Comparison of ENCODE assay signal across 26 cellular contexts in genomic region chr1:213727853-213728592, GRCh38.
DNase-seq lines count a peak whose midpoint lies in the region; ATAC-seq, FAIRE-seq and TF ChIP-seq lines count a peak whose summit lies in the region.
"Had no signal": no experiment of that assay in that cellular context is flagged by ENCODE, and none has a peak within 500 bp of the region (broad histone marks: within the 10 kb centered on the region; RNA-seq: fewer than 3 reads in every experiment).

No MANE protein-coding gene starts in this region.

- no peak overlapping the region for H2BK5ac ChIP-seq in mesendoderm (ENCODE audit: low read length)

- H3K36me3 ChIP-seq in GM23338 (ENCODE audit: insufficient read depth), result no peaks in the 10 kb centered on the region
- H3K36me3 ChIP-seq in HepG2 (replicated peaks in 1 of 2; ENCODE audit: control insufficient read depth in 1 of 2, insufficient read depth in 2 of 2, low read length in 2 of 2), result no peaks in the 10 kb centered on the region
- H3K36me3 ChIP-seq in mesendoderm (ENCODE audit: control insufficient read depth, insufficient read depth, low read length), result no peaks in the 10 kb centered on the region
- no peaks in the 10 kb centered on the region for H3K36me3 ChIP-seq in heart right ventricle
- H3K36me3 ChIP-seq in breast epithelium, result no peaks in the 10 kb centered on the region
- H3K36me3 ChIP-seq: BE2C; BLaER1 treated with 17β-estradiol and CSF1 and Interleukin-3, amounts not matched to agents 10 nM and 100 nM; HAP-1 had no signal

- no peak overlapping the region for H3K4me3 Mint-ChIP-seq in GM23338
- H3K4me3 Mint-ChIP-seq: CD14-positive monocyte; CD4-positive, alpha-beta T cell; CD8-positive, alpha-beta memory T cell; HFFc6 had no signal

- H3K27me3 Mint-ChIP-seq in GM23338 (ENCODE audit: insufficient read depth, low read depth, poor library complexity), result peaks cover 2% of the 10 kb centered on the region
- H3K27me3 Mint-ChIP-seq: CD4-positive, alpha-beta T cell had no signal

- no peak overlapping the region for H4K8ac ChIP-seq in mesendoderm (ENCODE audit: low read depth, low read length)

- H2AK5ac ChIP-seq in mesendoderm (ENCODE audit: low read length), result no peak overlapping the region

- CTCF ChIA-PET in HepG2 (lab: Yijun Ruan, JAX; ENCODE audit: low intra/inter-chr PET ratio, low total read pairs), result no interaction called here

- H3K79me2 ChIP-seq in GM23338 (replicated peaks; ENCODE audit: insufficient read depth), result no peaks in the 10 kb centered on the region
- no peaks in the 10 kb centered on the region for H3K79me2 ChIP-seq in HepG2 (ENCODE audit: insufficient read depth, low read length)
- H3K79me2 ChIP-seq in mesendoderm (ENCODE audit: control insufficient read depth, insufficient read depth, low read length), result no peaks in the 10 kb centered on the region

- H3K4me3 ChIP-seq in GM23338 (no peak overlapping the region), HepG2 (replicated peaks in 1 of 3; ENCODE audit: insufficient read depth in 1 of 3, low read depth in 2 of 3, low read length in 3 of 3) (no peak overlapping the region), mesendoderm (ENCODE audit: low read length) (no peak overlapping the region), heart right ventricle (no peak overlapping the region), breast epithelium (no peak overlapping the region)
- H3K4me3 ChIP-seq: A549; BLaER1 treated with 17β-estradiol and CSF1 and Interleukin-3, amounts not matched to agents 10 nM and 100 nM; GM12878; GM23248; HAP-1 had no signal

- no peak for FAIRE-seq in HepG2 (lab: Jason Lieb, UNC)
- FAIRE-seq: A549, D721Med, GM12878, GM19239 had no signal

- POLR2A ChIA-PET in HepG2 (lab: Yijun Ruan, JAX), result interaction anchor here (0.7 kb wide), 1 partner anchor 322 kb away, joined by 3 read pairs; no protein-coding TSS in a partner anchor

- H3K27ac Mint-ChIP-seq in GM23338, result no peak overlapping the region
- H3K27ac Mint-ChIP-seq: CD14-positive monocyte; CD4-positive, alpha-beta T cell; HFFc6 had no signal

- WGBS in HepG2 (ENCODE audit: low lambda C conversion rate), result 97% methylated on average over 20 of the region's 20 CpGs
- no CpG with 5 or more reads among the region's 20 CpGs for WGBS in mesendoderm (ENCODE audit: extremely low coverage, insufficient coverage, low lambda C conversion rate)
- 61 to 76% methylated on average over 20 of the region's 20 CpGs for WGBS in heart right ventricle, 2 donors

- H4K20me1 ChIP-seq in GM23338 (replicated peaks; ENCODE audit: insufficient read depth) (no peaks in the 10 kb centered on the region), HepG2 (ENCODE audit: insufficient read depth, low read length) (no peaks in the 10 kb centered on the region)
- H4K20me1 ChIP-seq: BLaER1 treated with 17β-estradiol and CSF1 and Interleukin-3, amounts not matched to agents 10 nM and 100 nM had no signal

- H3K4ac ChIP-seq in mesendoderm (ENCODE audit: low read depth, low read length), result no peak overlapping the region

- H3K4me1 ChIP-seq in GM23338 (ENCODE audit: insufficient read depth), result peaks cover 4% of the 10 kb centered on the region; the same call in 1 of the 2 replicates
- H3K4me1 ChIP-seq in HepG2 (ENCODE audit: insufficient read depth, low read length), result peaks cover 62% of the 10 kb centered on the region
- no peaks in the 10 kb centered on the region for H3K4me1 ChIP-seq in mesendoderm (ENCODE audit: control insufficient read depth, low read depth, low read length)
- H3K4me1 ChIP-seq in heart right ventricle, result peaks cover 0 to 10% (median 0%) of the 10 kb centered on the region in 9 donors
- H3K4me1 ChIP-seq in breast epithelium, result no peaks in the 10 kb centered on the region
- H3K4me1 ChIP-seq: A549; BE2C; BLaER1 treated with 17β-estradiol and CSF1 and Interleukin-3, amounts not matched to agents 10 nM and 100 nM; HAP-1 had no signal

- H3K56ac ChIP-seq in mesendoderm (ENCODE audit: low read length), result no peak overlapping the region

- no peak overlapping the region for H3K18ac ChIP-seq in mesendoderm (ENCODE audit: low read length)

- no peaks in the 10 kb centered on the region for H3K79me1 ChIP-seq in mesendoderm (ENCODE audit: low read length)

- TF ChIP-seq CTCF in GM23338 (conservative IDR thresholded peaks at IDR 0.05; ENCODE audit: low read depth in 2 of 2) (no peak), HepG2 (CRISPR knock-in tag; IDR thresholded peaks at IDR 0.05) (no peak), heart right ventricle (IDR thresholded peaks at IDR 0.05) (no peak), breast epithelium (IDR thresholded peaks at IDR 0.05) (no peak)

- no peak for TF ChIP-seq EP300 in HepG2 (IDR thresholded peaks at IDR 0.05; ENCODE audit: low read depth in 2 of 2, low read length in 2 of 2)
- TF ChIP-seq EP300 in HepG2 (CRISPR knock-in tag; IDR thresholded peaks at IDR 0.05; ENCODE audit: borderline replicate concordance), result no peak

- peaks cover 5% of the 10 kb centered on the region; the same call in 1 of the 3 replicates for H3K9me3 Mint-ChIP-seq in GM23338

- H3K9me2 ChIP-seq in GM23338 (ENCODE audit: insufficient read depth), result peaks cover 4% of the 10 kb centered on the region; the same call in 1 of the 2 replicates

- H3K9me3 ChIP-seq in HepG2 (ENCODE audit: low read length), result peaks cover 4% of the 10 kb centered on the region; the same call in 1 of the 2 replicates
- peaks cover 0 to 15% (median 5%) of the 10 kb centered on the region in 11 donors for H3K9me3 ChIP-seq in heart right ventricle
- no peaks in the 10 kb centered on the region for H3K9me3 ChIP-seq in breast epithelium
- H3K9me3 ChIP-seq: A549, BE2C, HAP-1 had no signal

- no peak for TF ChIP-seq POLR2A in HepG2 (IDR thresholded peaks at IDR 0.05; ENCODE audit: insufficient read depth in 1 of 2, low read depth in 2 of 2, low read length in 2 of 2)
- TF ChIP-seq POLR2A in breast epithelium (IDR thresholded peaks at IDR 0.05), result no peak

- TF ChIP-seq RAD21 in HepG2 (CRISPR knock-in tag; IDR thresholded peaks at IDR 0.05), result no peak

- no peak overlapping the region for H4K5ac ChIP-seq in mesendoderm (ENCODE audit: low read length)

- H3K9ac ChIP-seq in HepG2 (ENCODE audit: insufficient read depth, low read depth, low read length) (no peak overlapping the region), mesendoderm (ENCODE audit: low read length) (no peak overlapping the region)
- H3K9ac ChIP-seq: BLaER1 treated with 17β-estradiol and CSF1 and Interleukin-3, amounts not matched to agents 10 nM and 100 nM; GM23248 had no signal

- H3K27me3 ChIP-seq in GM23338 (ENCODE audit: insufficient read depth) (no peaks in the 10 kb centered on the region), HepG2 (ENCODE audit: control insufficient read depth in 1 of 2, insufficient read depth in 2 of 2, low read length in 2 of 2) (no peaks in the 10 kb centered on the region), mesendoderm (ENCODE audit: insufficient read depth, low read length, poor library complexity) (no peaks in the 10 kb centered on the region), heart right ventricle (peaks cover 0 to 4% (median 0%) of the 10 kb centered on the region in 7 donors), breast epithelium (no peaks in the 10 kb centered on the region)
- H3K27me3 ChIP-seq: BE2C; BLaER1 treated with 17β-estradiol and CSF1 and Interleukin-3, amounts not matched to agents 10 nM and 100 nM had no signal

- in situ Hi-C loops in HepG2 (cut with HindIII; ENCODE audit: extremely low pct_ligation_motif_present, low pct_unique_long_range_greater_than_20kb), result no loop called here

- no peaks in the 10 kb centered on the region for H3K36me3 Mint-ChIP-seq in GM23338 (ENCODE audit: low read depth)
- H3K36me3 Mint-ChIP-seq: CD14-positive monocyte; CD8-positive, alpha-beta memory T cell had no signal

- no TSS peak for BruUV-seq in HepG2 (replicated peaks; lab: Mats Ljungman, UMichigan)

- no peak overlapping the region for H2BK15ac ChIP-seq in mesendoderm (replicated peaks; ENCODE audit: low read depth)

- intact Hi-C loops in HepG2 (cut with micrococcal nuclease; ENCODE audit: unreplicated experiment) (no loop called here), heart right ventricle (cut with DNase I) (no loop called here), breast epithelium (cut with DNase I; ENCODE audit: low total_unique reads) (no loop called here)

- no peak for ATAC-seq in GM23338
- ATAC-seq in HepG2, result no peak
- no peak for ATAC-seq in heart right ventricle
- ATAC-seq: A549, GM12878 had no signal

- peaks cover 4% of the 10 kb centered on the region; the same call in 1 of the 3 replicates for H3K4me1 Mint-ChIP-seq in GM23338
- H3K4me1 Mint-ChIP-seq: CD14-positive monocyte; CD8-positive, alpha-beta memory T cell had no signal

- H3K23ac ChIP-seq in mesendoderm (ENCODE audit: low read length), result no peak overlapping the region

- H3K4me2 ChIP-seq in GM23338, result no peak overlapping the region
- no peak overlapping the region for H3K4me2 ChIP-seq in HepG2 (ENCODE audit: low read depth, low read length)
- no peak overlapping the region for H3K4me2 ChIP-seq in mesendoderm (ENCODE audit: low read length)
- H3K4me2 ChIP-seq: A549; BLaER1 treated with 17β-estradiol and CSF1 and Interleukin-3, amounts not matched to agents 10 nM and 100 nM had no signal

- H2AFZ ChIP-seq in GM23338 (peak overlapping the region; percentile 52; the same call in 1 of the 2 replicates), HepG2 (ENCODE audit: low read length) (no peak overlapping the region)
- H2AFZ ChIP-seq: GM23248 had no signal

- no peaks in the 10 kb centered on the region for H3F3A ChIP-seq in GM23338 (replicated peaks; ENCODE audit: low read depth)

- H2BK120ac ChIP-seq in mesendoderm (ENCODE audit: low read depth, low read length), result no peak overlapping the region

- H3K27ac ChIP-seq in GM23338 (ENCODE audit: low read depth) (no peak overlapping the region), HepG2 (ENCODE audit: extremely low read length, insufficient read depth, low read length) (no peak overlapping the region), mesendoderm (ENCODE audit: low read depth, low read length) (no peak overlapping the region), heart right ventricle (no peak overlapping the region), breast epithelium (no peak overlapping the region)
- H3K27ac ChIP-seq: A549; BLaER1 treated with 17β-estradiol and CSF1 and Interleukin-3, amounts not matched to agents 10 nM and 100 nM; GM23248 had no signal

- DNase-seq in GM23338 (ENCODE audit: low spot score), result no peak
- peak; percentile 17 for DNase-seq in OCI-M1 (lab: John Stamatoyannopoulos, UW)
- DNase-seq in HepG2 (ENCODE audit: low spot score), result no peak
- DNase-seq in mesendoderm, result peak; percentile 14
- DNase-seq in activated gamma-delta T cell (lab: John Stamatoyannopoulos, UW), result no peak
- no peak for DNase-seq in heart right ventricle
- DNase-seq in breast epithelium (ENCODE audit: low spot score in 2 of 2), result no peak
- DNase-seq: 8988T; ACHN; AML-193; BE2C; CD4-positive, alpha-beta T cell; CD8-positive, alpha-beta memory T cell; DMS 273 treated with DMSO at 0.1 percent for 48 hours; DMS79; EL; GDM1; GM23248; HFFc6 had no signal

TF ChIP-seq in GM23338, 12 proteins besides CTCF, POLR2A, EP300 and RAD21 (continues in another document):
- no peak for TF ChIP-seq JUNB (IDR thresholded peaks at IDR 0.05; ENCODE audit: unreplicated experiment)

TF ChIP-seq in HepG2, 621 proteins besides CTCF, POLR2A, EP300 and RAD21 (continues in another document):
- TF ChIP-seq CEBPB (IDR thresholded peaks at IDR 0.05; ENCODE audit: borderline replicate concordance, low read depth, low read length) (no peak), ZNF572 (CRISPR knock-in tag; IDR thresholded peaks at IDR 0.05) (no peak), ZSCAN29 (CRISPR knock-in tag; conservative IDR thresholded peaks at IDR 0.05) (no peak), KAT8 (CRISPR knock-in tag; IDR thresholded peaks at IDR 0.05) (no peak)

Comparison
In these comparisons a context has a peak if more than half of its experiments do, and no peak if none do; other contexts are left out.
1. DNase-seq: peak in OCI-M1 (single experiment) and mesendoderm (single experiment); none in GM23338 (single experiment), HepG2 (single experiment), activated gamma-delta T cell (single experiment), heart right ventricle (0 of 2) and breast epithelium (0 of 2).